Comparison of ENCODE assay signal across 1 cellular context in the genomic region with DNA sequence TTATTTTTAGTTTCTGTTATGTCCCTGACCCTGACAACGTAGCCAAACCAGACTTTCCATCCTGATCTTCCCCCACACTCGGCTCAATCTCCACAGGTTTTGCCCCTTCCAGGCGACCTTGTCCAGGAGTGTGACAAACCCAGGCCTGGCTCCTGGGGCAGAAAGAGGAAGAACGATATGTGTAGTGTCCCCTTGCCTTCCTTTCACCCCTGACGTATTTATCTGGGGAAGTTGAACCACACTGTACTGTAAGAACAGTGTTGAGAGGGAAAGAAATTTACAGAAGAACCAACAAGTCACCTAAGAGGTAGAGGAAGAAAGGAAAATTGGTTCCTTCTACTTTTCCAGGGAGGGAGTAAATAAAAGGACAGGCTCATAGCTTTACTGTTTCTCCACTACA.
TF ChIP-seq lines count a peak whose summit lies in the region.

No MANE protein-coding gene starts in this region.

TF ChIP-seq in WTC11, 78 proteins besides CTCF, POLR2A, EP300 and RAD21 (continued from another document):
- TF ChIP-seq, protein P1, sequence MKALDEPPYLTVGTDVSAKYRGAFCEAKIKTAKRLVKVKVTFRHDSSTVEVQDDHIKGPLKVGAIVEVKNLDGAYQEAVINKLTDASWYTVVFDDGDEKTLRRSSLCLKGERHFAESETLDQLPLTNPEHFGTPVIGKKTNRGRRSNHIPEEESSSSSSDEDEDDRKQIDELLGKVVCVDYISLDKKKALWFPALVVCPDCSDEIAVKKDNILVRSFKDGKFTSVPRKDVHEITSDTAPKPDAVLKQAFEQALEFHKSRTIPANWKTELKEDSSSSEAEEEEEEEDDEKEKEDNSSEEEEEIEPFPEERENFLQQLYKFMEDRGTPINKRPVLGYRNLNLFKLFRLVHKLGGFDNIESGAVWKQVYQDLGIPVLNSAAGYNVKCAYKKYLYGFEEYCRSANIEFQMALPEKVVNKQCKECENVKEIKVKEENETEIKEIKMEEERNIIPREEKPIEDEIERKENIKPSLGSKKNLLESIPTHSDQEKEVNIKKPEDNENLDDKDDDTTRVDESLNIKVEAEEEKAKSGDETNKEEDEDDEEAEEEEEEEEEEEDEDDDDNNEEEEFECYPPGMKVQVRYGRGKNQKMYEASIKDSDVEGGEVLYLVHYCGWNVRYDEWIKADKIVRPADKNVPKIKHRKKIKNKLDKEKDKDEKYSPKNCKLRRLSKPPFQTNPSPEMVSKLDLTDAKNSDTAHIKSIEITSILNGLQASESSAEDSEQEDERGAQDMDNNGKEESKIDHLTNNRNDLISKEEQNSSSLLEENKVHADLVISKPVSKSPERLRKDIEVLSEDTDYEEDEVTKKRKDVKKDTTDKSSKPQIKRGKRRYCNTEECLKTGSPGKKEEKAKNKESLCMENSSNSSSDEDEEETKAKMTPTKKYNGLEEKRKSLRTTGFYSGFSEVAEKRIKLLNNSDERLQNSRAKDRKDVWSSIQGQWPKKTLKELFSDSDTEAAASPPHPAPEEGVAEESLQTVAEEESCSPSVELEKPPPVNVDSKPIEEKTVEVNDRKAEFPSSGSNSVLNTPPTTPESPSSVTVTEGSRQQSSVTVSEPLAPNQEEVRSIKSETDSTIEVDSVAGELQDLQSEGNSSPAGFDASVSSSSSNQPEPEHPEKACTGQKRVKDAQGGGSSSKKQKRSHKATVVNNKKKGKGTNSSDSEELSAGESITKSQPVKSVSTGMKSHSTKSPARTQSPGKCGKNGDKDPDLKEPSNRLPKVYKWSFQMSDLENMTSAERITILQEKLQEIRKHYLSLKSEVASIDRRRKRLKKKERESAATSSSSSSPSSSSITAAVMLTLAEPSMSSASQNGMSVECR (CRISPR knock-in tag; IDR thresholded peaks at IDR 0.05; ENCODE audit: borderline replicate concordance), result no peak
- TF ChIP-seq ZNF423 (CRISPR knock-in tag; IDR thresholded peaks at IDR 0.05) (no peak), ETV6 (CRISPR knock-in tag; IDR thresholded peaks at IDR 0.05) (no peak)
TF ChIP-seq in WTC11: peak in this region for 0.
